17 cellular contexts compared by ENCODE assay signal in genomic region chr7:139895141-139895829, GRCh38.
"Had no signal": no experiment of that assay in that cellular context is flagged by ENCODE, and none has a peak within 500 bp of the region (broad histone marks: within the 10 kb centered on the region; RNA-seq: fewer than 3 reads in every experiment).

No MANE protein-coding gene starts in this region.

- H3K36me3 ChIP-seq: cardiac muscle cell, gastrocnemius medialis, heart left ventricle, lower lobe of right lung had no signal

- H3K4me1 Mint-ChIP-seq: activated CD4-positive, alpha-beta T cell treated with anti-CD3 and anti-CD28 coated beads, Interleukin-2, amount 10 ng/mL, durations not matched to agents 7 days and 5 days; mesothelial cell of epicardium had no signal

- DNase-seq: activated CD4-positive, alpha-beta T cell treated with anti-CD3 and anti-CD28 coated beads, Interleukin-2, amount 10 ng/mL, durations not matched to agents 7 days and 5 days; activated naive CD4-positive, alpha-beta T cell treated with Interleukin-2 at 50 U/mL for 16 hours; anterior cingulate cortex; effector CD8-positive, alpha-beta T cell; gastrocnemius medialis; heart left ventricle; left colon; lower lobe of right lung; retina; stimulated activated CD4-positive, alpha-beta T cell treated with anti-CD3 and anti-CD28 coated beads, Interleukin-4, amount 100 ng/mL, for 24 hours; stimulated activated naive CD8-positive, alpha-beta T cell treated with anti-CD3 and anti-CD28 coated beads, Interleukin-15, Interleukin-2, amounts not matched to agents 100 U/mL and 50 U/mL, for 24 hours; trophoblast cell had no signal

- H3K4me3 Mint-ChIP-seq: activated CD4-positive, alpha-beta T cell treated with anti-CD3 and anti-CD28 coated beads, Interleukin-2, amount 10 ng/mL, durations not matched to agents 7 days and 5 days; mesothelial cell of epicardium; T-helper 2 cell treated with Interferon-gamma antibody and Interleukin-4, amounts not matched to agents 5 μg/mL and 100 μg/mL, for 36 hours had no signal

- H3K27ac ChIP-seq: cardiac muscle cell, gastrocnemius medialis, heart left ventricle, lower lobe of right lung, parathyroid adenoma, skin epidermis had no signal

- H3K4me3 ChIP-seq: cardiac muscle cell, gastrocnemius medialis, heart left ventricle, lower lobe of right lung, skin epidermis had no signal

- H3K27me3 ChIP-seq: cardiac muscle cell, gastrocnemius medialis, heart left ventricle had no signal

- H3K9me3 Mint-ChIP-seq: activated CD4-positive, alpha-beta T cell treated with anti-CD3 and anti-CD28 coated beads, Interleukin-2, amount 10 ng/mL, durations not matched to agents 7 days and 5 days; mesothelial cell of epicardium; T-helper 2 cell treated with Interferon-gamma antibody and Interleukin-4, amounts not matched to agents 5 μg/mL and 100 μg/mL, for 36 hours had no signal

- H3K4me1 ChIP-seq: gastrocnemius medialis, parathyroid adenoma had no signal

- ATAC-seq: gastrocnemius medialis; heart left ventricle; left colon; lower lobe of right lung; stimulated activated naive CD8-positive, alpha-beta T cell treated with anti-CD3 and anti-CD28 coated beads, Interleukin-15, Interleukin-2, amounts not matched to agents 100 U/mL and 50 U/mL, for 24 hours had no signal

- H3K27me3 Mint-ChIP-seq: activated CD4-positive, alpha-beta T cell treated with anti-CD3 and anti-CD28 coated beads, Interleukin-2, amount 10 ng/mL, durations not matched to agents 7 days and 5 days had no signal

- H3K36me3 Mint-ChIP-seq: mesothelial cell of epicardium had no signal

- H3K27ac Mint-ChIP-seq: activated CD4-positive, alpha-beta T cell treated with anti-CD3 and anti-CD28 coated beads, Interleukin-2, amount 10 ng/mL, durations not matched to agents 7 days and 5 days; mesothelial cell of epicardium; T-helper 2 cell treated with Interferon-gamma antibody and Interleukin-4, amounts not matched to agents 5 μg/mL and 100 μg/mL, for 36 hours had no signal

- H3K9me3 ChIP-seq: gastrocnemius medialis, heart left ventricle, lower lobe of right lung had no signal
